In genomic region chrX:78844218-78844617, GRCh38 we compare ENCODE assay signal across 1 cellular context.
TF ChIP-seq lines count a peak whose summit lies in the region.

No MANE protein-coding gene starts in this region.

TF ChIP-seq in HEK293, 187 proteins besides CTCF, POLR2A, EP300 and RAD21 (continued from another document):
- peak; percentile 76 for TF ChIP-seq ZNF555 (tag by site-specific recombination; conservative IDR thresholded peaks at IDR 0.05)
- 0 out of 2 replicates have a peak, but pooled peaks have one; percentile 11 for TF ChIP-seq ZNF121 (tag by site-specific recombination; IDR thresholded peaks at IDR 0.05)
